Comparison of ENCODE assay signal across 24 cellular contexts in genomic region chr17:42898147-42898807, GRCh38. TPM values are rescaled to one million over a fixed set of nuclear protein-coding genes. Genes with fewer than 3 reads are reported as not detected.
"Had no signal": no experiment of that assay in that cellular context is flagged by ENCODE, and none has a peak within 500 bp of the region (broad histone marks: within the 10 kb centered on the region; RNA-seq: fewer than 3 reads in every experiment).

No MANE protein-coding gene starts in this region.

- H3K9me3 Mint-ChIP-seq: activated CD8-positive, alpha-beta T cell treated with anti-CD3 and anti-CD28 coated beads for 36 hours; activated naive CD8-positive, alpha-beta T cell treated with anti-CD3 and anti-CD28 coated beads, Interleukin-2, amount 10 ng/mL, durations not matched to agents 7 days and 5 days had no signal

- H3K27ac Mint-ChIP-seq: activated CD8-positive, alpha-beta T cell treated with anti-CD3 and anti-CD28 coated beads for 36 hours; activated naive CD8-positive, alpha-beta T cell treated with anti-CD3 and anti-CD28 coated beads, Interleukin-2, amount 10 ng/mL, durations not matched to agents 7 days and 5 days had no signal

- H3K4me1 ChIP-seq: breast epithelium had no signal

- H3K4me3 Mint-ChIP-seq: activated CD8-positive, alpha-beta T cell treated with anti-CD3 and anti-CD28 coated beads for 36 hours; activated naive CD8-positive, alpha-beta T cell treated with anti-CD3 and anti-CD28 coated beads, Interleukin-2, amount 10 ng/mL, durations not matched to agents 7 days and 5 days had no signal

- H3K36me3 Mint-ChIP-seq: activated naive CD8-positive, alpha-beta T cell treated with anti-CD3 and anti-CD28 coated beads, Interleukin-2, amount 10 ng/mL, durations not matched to agents 7 days and 5 days had no signal

- H3K9me3 ChIP-seq: adrenal gland, breast epithelium, SJSA1 had no signal

- H3K27ac ChIP-seq: adrenal gland, breast epithelium, SJSA1 had no signal

- H3K36me3 ChIP-seq: adrenal gland, breast epithelium, SJSA1 had no signal

- H3K27me3 ChIP-seq: adrenal gland, SJSA1 had no signal

- H3K4me3 ChIP-seq: adrenal gland, breast epithelium, SJSA1 had no signal

- DNase-seq: activated CD4-positive, alpha-beta T cell treated with anti-CD3 and anti-CD28 coated beads for 4 hours; activated CD8-positive, alpha-beta memory T cell treated with anti-CD3 and anti-CD28 coated beads, Interleukin-2, amount 50 U/mL, for 48 hours; activated CD8-positive, alpha-beta T cell treated with anti-CD3 and anti-CD28 coated beads for 36 hours; activated naive CD4-positive, alpha-beta T cell treated with anti-CD3 and anti-CD28 coated beads, Interleukin-2, amount 50 U/mL, for 16 hours; activated naive CD8-positive, alpha-beta T cell treated with anti-CD3 and anti-CD28 coated beads, Interleukin-2, amount 10 ng/mL, durations not matched to agents 7 days and 5 days; activated T-cell treated with anti-CD3 and anti-CD28 coated beads, Interleukin-2, amount 50 U/mL, for 1 hour; adrenal gland; anterior cingulate cortex; central memory CD4-positive, alpha-beta T cell; Kasumi-1; KBM-7; NCI-H1048; NCI-H1930; NCI-H2171; NCI-H226; NCI-H510A; NCI-H526 treated with DMSO at 0.1 percent for 48 hours; NCI-H82; RPMI8226; SW 1271 had no signal

RNA-seq across cellular contexts. Expression of gene G6PC1, which starts 2.3 kb away (rescaled TPM):
- total RNA-seq: activated CD8-positive, alpha-beta T cell treated with anti-CD3 and anti-CD28 coated beads for 36 hours; activated naive CD8-positive, alpha-beta T cell treated with anti-CD3 and anti-CD28 coated beads, Interleukin-2, amount 10 ng/mL, durations not matched to agents 7 days and 5 days; breast epithelium; Right ventricle myocardium inferior; SJSA1; T-helper 1 cell treated with Interleukin-12 subunit alpha and Interleukin-12 subunit beta and Interleukin-4 antibody, amounts not matched to agents 30 ng/mL and 1 ng/mL, for 36 hours had no signal

RNA-seq across cellular contexts. Expression of gene AOC3, which starts 47.3 kb away (rescaled TPM):
- total RNA-seq: SJSA1 had no signal
